In genomic region chr3:58585994-58586393, GRCh38 we compare ENCODE assay signal across 7 cellular contexts. TPM values are rescaled to one million over a fixed set of nuclear protein-coding genes. Genes with fewer than 3 reads are reported as not detected.
DNase-seq lines count a peak whose midpoint lies in the region.

No MANE protein-coding gene starts in this region.

- 29% methylated on average over 8 of the region's 8 CpGs for WGBS in HUES64

- peaks cover 47% of the 10 kb centered on the region for H3K27me3 ChIP-seq in HUES64 (ENCODE audit: insufficient read depth, low read length)

- DNase-seq in ELF-1 (ENCODE audit: low read depth, low spot score) (peak; percentile 34), posterior vena cava (ENCODE audit: low spot score) (peak; percentile 63), GDM1 (lab: John Stamatoyannopoulos, UW) (no peak), NCI-H1694 treated with DMSO at 0.1 percent for 48 hours (lab: John Stamatoyannopoulos, UW) (no peak), RKO (ENCODE audit: low spot score) (no peak)

- peak overlapping the region; percentile 48 for H3K4me3 ChIP-seq in HUES64 (ENCODE audit: low read length)

- peak overlapping the region; percentile 76 for H3K4me3 Mint-ChIP-seq in dendritic cell treated with granulocyte-macrophage colony-stimulating factor and Interleukin-4, amounts not matched to agents 40 ng/mL and 50 ng/mL, for 4 days

- H3K9ac ChIP-seq in HUES64 (ENCODE audit: low read depth, low read length), result no peak overlapping the region

- H3K36me3 Mint-ChIP-seq in dendritic cell treated with granulocyte-macrophage colony-stimulating factor and Interleukin-4, amounts not matched to agents 40 ng/mL and 50 ng/mL, for 4 days (ENCODE audit: low read depth), result no peaks in the 10 kb centered on the region

- H3K4me1 Mint-ChIP-seq in dendritic cell treated with granulocyte-macrophage colony-stimulating factor and Interleukin-4, amounts not matched to agents 40 ng/mL and 50 ng/mL, for 4 days (ENCODE audit: low read depth), result peaks cover 26% of the 10 kb centered on the region

- no peaks in the 10 kb centered on the region for H3K9me3 Mint-ChIP-seq in dendritic cell treated with granulocyte-macrophage colony-stimulating factor and Interleukin-4, amounts not matched to agents 40 ng/mL and 50 ng/mL, for 4 days

- H3K36me3 ChIP-seq in HUES64 (ENCODE audit: insufficient read depth, low read length), result no peaks in the 10 kb centered on the region

- H3K27ac Mint-ChIP-seq in dendritic cell treated with granulocyte-macrophage colony-stimulating factor and Interleukin-4, amounts not matched to agents 40 ng/mL and 50 ng/mL, for 4 days, result no peak overlapping the region

- H3K4me1 ChIP-seq in HUES64 (ENCODE audit: insufficient read depth, low read length), result peaks cover 20% of the 10 kb centered on the region

- peaks cover 72% of the 10 kb centered on the region for H3K27me3 Mint-ChIP-seq in dendritic cell treated with granulocyte-macrophage colony-stimulating factor and Interleukin-4, amounts not matched to agents 40 ng/mL and 50 ng/mL, for 4 days

- H3K9me3 ChIP-seq in HUES64 (ENCODE audit: insufficient read depth, low read depth, low read length), result no peaks in the 10 kb centered on the region

- H3K27ac ChIP-seq in HUES64 (ENCODE audit: low read depth, low read length), result no peak overlapping the region

- intact Hi-C loops in dendritic cell treated with granulocyte-macrophage colony-stimulating factor and Interleukin-4, amounts not matched to agents 40 ng/mL and 50 ng/mL, for 4 days (cut with micrococcal nuclease), result no loop called here
- intact Hi-C loops in posterior vena cava (cut with DNase I), result no loop called here

RNA-seq across cellular contexts. Expression of gene FAM107A, which starts 8.8 kb away (rescaled TPM):
- 0.70 TPM for polyA plus RNA-seq in HUES64 (2013, experiment 1 of 2)
- 1.1 TPM for polyA plus RNA-seq in HUES64 (2013, experiment 2 of 2)
- total RNA-seq in posterior vena cava, result 10 to 100 TPM; 22.9 to 38.7 TPM

RNA-seq across cellular contexts. Expression of gene ACOX2, which starts 49.0 kb away (rescaled TPM):
- polyA plus RNA-seq in HUES64 (2013, experiment 1 of 2), result 4.6 TPM
- polyA plus RNA-seq in HUES64 (2013, experiment 2 of 2), result 3.5 TPM
- total RNA-seq in posterior vena cava, result 10 to 100 TPM; 11.9 to 20.6 TPM

Comparison
In these comparisons a context has a peak if more than half of its experiments do, and no peak if none do; other contexts are left out.
1. DNase-seq: peak in ELF-1 (single experiment) and posterior vena cava (single experiment); none in GDM1 (single experiment), NCI-H1694 treated with DMSO at 0.1 percent for 48 hours (single experiment) and RKO (single experiment).